ENCODE assay signal across 21 cellular contexts in the genomic region with DNA sequence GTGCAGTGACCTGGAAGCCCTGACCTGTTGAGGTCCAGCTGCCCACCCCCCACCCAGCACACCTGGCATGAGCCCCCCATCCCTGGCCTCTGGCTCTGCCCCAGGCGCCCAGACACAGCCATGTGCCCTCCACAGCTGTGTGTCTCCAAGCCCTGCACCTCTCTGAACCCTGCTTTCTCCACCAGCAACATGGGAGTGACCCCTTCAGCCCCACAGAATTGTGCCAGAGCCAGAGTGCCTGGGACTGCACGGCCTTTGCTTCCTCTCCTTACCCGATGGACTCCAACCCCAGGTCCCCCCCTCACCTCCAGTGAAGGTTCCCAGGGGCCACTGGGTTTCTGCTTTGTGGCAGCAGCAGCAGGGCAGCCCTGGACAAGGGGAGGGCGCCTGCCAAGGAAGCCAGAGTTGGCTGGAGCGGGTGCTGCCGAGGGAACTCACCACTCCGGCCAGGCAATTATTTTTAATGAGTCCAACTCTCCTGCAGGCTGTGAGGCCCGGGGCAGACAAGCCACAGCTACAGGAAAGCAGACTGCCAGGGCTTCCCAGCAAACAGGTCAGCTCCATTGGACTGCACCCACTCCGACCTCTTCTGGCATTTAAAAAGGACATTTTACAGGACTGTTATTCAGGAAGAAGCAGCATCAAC. TPM values are rescaled to one million over a fixed set of nuclear protein-coding genes. Genes with fewer than 3 reads are reported as not detected.
A peak's percentile ranks its signal among the peaks of the same experiment; 100 is the strongest.
DNase-seq lines count a peak whose midpoint lies in the region; TF ChIP-seq lines count a peak whose summit lies in the region.
"Had no signal": no experiment of that assay in that cellular context is flagged by ENCODE, and none has a peak within 500 bp of the region (broad histone marks: within the 10 kb centered on the region; RNA-seq: fewer than 3 reads in every experiment).

No MANE protein-coding gene starts in this region.

- H3K4me3 ChIP-seq in MG63, result no peak overlapping the region
- no peak overlapping the region for H3K4me3 ChIP-seq in transverse colon
- H3K4me3 ChIP-seq: A549, SJSA1 had no signal

- no peak for TF ChIP-seq CTCF in MCF 10A (IDR thresholded peaks at IDR 0.05; ENCODE audit: unreplicated experiment)
- no peak for TF ChIP-seq CTCF in glutamatergic neuron (IDR thresholded peaks at IDR 0.05; ENCODE audit: partially characterized antibody, unreplicated experiment)
- TF ChIP-seq CTCF in transverse colon (IDR thresholded peaks at IDR 0.05), result no peak

- no peak overlapping the region for H3K27ac ChIP-seq in transverse colon
- H3K27ac ChIP-seq: A549, C4-2B, RWPE1, SJSA1 had no signal

- 69% methylated on average over 7 of the region's 9 CpGs; no CpG with 5 or more reads in 1 of the 2 donors for WGBS in transverse colon (ENCODE audit: low coverage in 1 of 2), 2 donors

- H3K4me3 Mint-ChIP-seq in MCF 10A (ENCODE audit: unreplicated experiment) (no peak overlapping the region), glutamatergic neuron (ENCODE audit: unreplicated experiment) (no peak overlapping the region)
- H3K4me3 Mint-ChIP-seq: IgD-negative memory B cell had no signal

- no peaks in the 10 kb centered on the region for H3K9me3 Mint-ChIP-seq in MCF 10A (ENCODE audit: unreplicated experiment)
- peaks cover 6% of the 10 kb centered on the region for H3K9me3 Mint-ChIP-seq in glutamatergic neuron (ENCODE audit: unreplicated experiment)

- POLR2A ChIA-PET in MCF 10A (lab: Yijun Ruan, JAX), result no interaction called here

- CTCF ChIA-PET in MCF 10A (lab: Yijun Ruan, JAX), result interaction anchor here (0.5 to 1.1 kb wide), 3 partner anchors 9 to 230 kb away, joined by 3 to 5 read pairs (median 4); no protein-coding TSS in a partner anchor

- no peak for TF ChIP-seq POLR2A in transverse colon (IDR thresholded peaks at IDR 0.05)

- H3K36me3 Mint-ChIP-seq in MCF 10A (ENCODE audit: insufficient read depth, unreplicated experiment) (no peaks in the 10 kb centered on the region), glutamatergic neuron (ENCODE audit: unreplicated experiment) (peaks cover 4% of the 10 kb centered on the region)

- in situ Hi-C loops in T47D (cut with HindIII; ENCODE audit: low pct_unique_long_range_greater_than_20kb, low sequenced_read_pairs) (no loop called here), transverse colon (cut with MboI; ENCODE audit: low pct_ligation_motif_present in 1 of 4, low pct_unique_long_range_greater_than_20kb in 1 of 4, low sequenced_read_pairs in 3 of 4) (no loop called here)

- peaks cover 12% of the 10 kb centered on the region for H3K4me1 Mint-ChIP-seq in MCF 10A (ENCODE audit: insufficient read depth, unreplicated experiment)
- no peaks in the 10 kb centered on the region for H3K4me1 Mint-ChIP-seq in glutamatergic neuron (ENCODE audit: low read depth, unreplicated experiment)

- H3K9me3 ChIP-seq in MG63 (peaks cover under 1% of the 10 kb centered on the region), transverse colon (peaks cover 0 to 4% of the 10 kb centered on the region in 2 donors)
- H3K9me3 ChIP-seq: SJSA1 had no signal

- intact Hi-C loops in MCF 10A (cut with micrococcal nuclease) (no loop called here), transverse colon (cut with DNase I; ENCODE audit: low total_unique reads) (no loop called here)

- H3K36me3 ChIP-seq in MG63, result no peaks in the 10 kb centered on the region
- H3K36me3 ChIP-seq in transverse colon, result no peaks in the 10 kb centered on the region
- H3K36me3 ChIP-seq: SJSA1 had no signal

- no peaks in the 10 kb centered on the region for H3K27me3 Mint-ChIP-seq in MCF 10A (ENCODE audit: insufficient read depth, unreplicated experiment)
- H3K27me3 Mint-ChIP-seq in glutamatergic neuron (ENCODE audit: unreplicated experiment), result no peaks in the 10 kb centered on the region
- H3K27me3 Mint-ChIP-seq: IgD-negative memory B cell had no signal

- H3K4me1 ChIP-seq in transverse colon, result no peaks in the 10 kb centered on the region
- H3K4me1 ChIP-seq: A549, SJSA1 had no signal

- no peak for TF ChIP-seq EP300 in transverse colon (IDR thresholded peaks at IDR 0.05; ENCODE audit: low read depth)

- DNase-seq in T47D (ENCODE audit: low read depth in 1 of 2, low spot score in 1 of 2) (peak; percentile 42 to 48), MCF 10A (ENCODE audit: unreplicated experiment) (no peak), MG63 (peak; percentile 39), ecto neural progenitor cell (ENCODE audit: low spot score) (peak; percentile 35), putamen (ENCODE audit: low spot score) (peak; percentile 9), NCI-H2196 treated with DMSO at 0.1 percent for 48 hours (lab: John Stamatoyannopoulos, UW; ENCODE audit: unreplicated experiment) (no peak), glutamatergic neuron (no peak), transverse colon (no peak)
- DNase-seq: GOT3, Kasumi-1, MV-4-11, NCI-H1436, NCI-H2107, NCI-H446 had no signal

- no peaks in the 10 kb centered on the region for H3K27me3 ChIP-seq in MG63
- no peaks in the 10 kb centered on the region for H3K27me3 ChIP-seq in transverse colon
- H3K27me3 ChIP-seq: SJSA1 had no signal

- BruUV-seq in MCF 10A (replicated peaks; lab: Mats Ljungman, UMichigan), result no TSS peak

- no peak overlapping the region for H3K27ac Mint-ChIP-seq in MCF 10A (ENCODE audit: low read depth, unreplicated experiment)
- no peak overlapping the region for H3K27ac Mint-ChIP-seq in glutamatergic neuron (ENCODE audit: unreplicated experiment)
- H3K27ac Mint-ChIP-seq: IgD-negative memory B cell had no signal

RNA-seq across cellular contexts. Expression of a gene that starts 24.1 kb away (rescaled TPM):
- total RNA-seq in MCF 10A (2022), result not detected in 2 replicates
- total RNA-seq in MG63 (2014; rRNA removed; shearing (Covaris generic); ENCODE audit: low replicate concordance), result not detected in 2 replicates
- total RNA-seq in glutamatergic neuron (ENCODE audit: unreplicated experiment), result not detected
- total RNA-seq in transverse colon, result not detected
- total RNA-seq: HT1080, PC-3, SJSA1 had no signal

Comparison
In these comparisons a context has a peak if more than half of its experiments do, and no peak if none do; other contexts are left out.
1. DNase-seq: peak in T47D (2 of 2), MG63 (single experiment), ecto neural progenitor cell (single experiment) and putamen (single experiment); none in MCF 10A (single experiment), NCI-H2196 treated with DMSO at 0.1 percent for 48 hours (single experiment), glutamatergic neuron (single experiment) and transverse colon (single experiment).